Comparison of ENCODE assay signal across 31 cellular contexts in genomic region chr16:22088642-22089041, GRCh38. TPM values are rescaled to one million over a fixed set of nuclear protein-coding genes. Genes with fewer than 3 reads are reported as not detected.
"Had no signal": no experiment of that assay in that cellular context is flagged by ENCODE, and none has a peak within 500 bp of the region (broad histone marks: within the 10 kb centered on the region; RNA-seq: fewer than 3 reads in every experiment).

No MANE protein-coding gene starts in this region.

- ATAC-seq: activated naive CD4-positive, alpha-beta T cell treated with anti-CD3 and anti-CD28 coated beads, Interleukin-2, amount 50 U/mL, for 72 hours; activated T-cell treated with anti-CD3 and anti-CD28 coated beads, Interleukin-2, amount 50 U/mL, for 72 hours; foreskin keratinocyte; gastrocnemius medialis had no signal

- DNase-seq: activated CD4-positive, alpha-beta memory T cell treated with anti-CD3 and anti-CD28 coated beads, Interleukin-2, amount 10 ng/mL, durations not matched to agents 7 days and 5 days; activated CD4-positive, alpha-beta T cell treated with anti-CD3 and anti-CD28 coated beads for 1 hour; activated CD4-positive, alpha-beta T cell treated with anti-CD3 and anti-CD28 coated beads for 4 hours; activated CD4-positive, alpha-beta T cell treated with anti-CD3 and anti-CD28 coated beads, Interleukin-2, amount 10 ng/mL, durations not matched to agents 7 days and 5 days; activated CD4-positive, alpha-beta T cell treated with anti-CD3 and anti-CD28 coated beads, Interleukin-2, amount 50 U/mL, for 4 hours; activated CD4-positive, CD25-positive, alpha-beta regulatory T cell; activated CD8-positive, alpha-beta memory T cell treated with anti-CD3 and anti-CD28 coated beads, Interleukin-2, amount 50 U/mL, for 48 hours; activated gamma-delta T cell; activated naive CD4-positive, alpha-beta T cell; activated naive CD4-positive, alpha-beta T cell treated with anti-CD3 and anti-CD28 coated beads, Interleukin-2, amount 10 ng/mL, durations not matched to agents 7 days and 5 days; activated naive CD8-positive, alpha-beta T cell treated with anti-CD3 and anti-CD28 coated beads, Interleukin-2, amount 10 ng/mL, durations not matched to agents 7 days and 5 days; activated T-cell treated with anti-CD3 and anti-CD28 coated beads for 4 hours; activated T-cell treated with anti-CD3 and anti-CD28 coated beads, Interleukin-2, amount 50 U/mL, for 24 hours; activated T-cell treated with anti-CD3 and anti-CD28 coated beads, Interleukin-2, amount 50 U/mL, for 72 hours; anterior cingulate cortex; brain microvascular endothelial cell; caudate nucleus; cortex of kidney; dermis blood vessel endothelial cell; effector CD8-positive, alpha-beta T cell; erythroblast; foreskin keratinocyte; gastrocnemius medialis; glutamatergic neuron; heart left ventricle; T-helper 2 cell had no signal

- FAIRE-seq: astrocyte, bronchial epithelial cell, colon had no signal

RNA-seq across cellular contexts. Expression of gene VWA3A, which starts 3.7 kb away (rescaled TPM):
- total RNA-seq: astrocyte, chondrocyte, gastrocnemius medialis had no signal
